8 cellular contexts compared by ENCODE assay signal in the genomic region with DNA sequence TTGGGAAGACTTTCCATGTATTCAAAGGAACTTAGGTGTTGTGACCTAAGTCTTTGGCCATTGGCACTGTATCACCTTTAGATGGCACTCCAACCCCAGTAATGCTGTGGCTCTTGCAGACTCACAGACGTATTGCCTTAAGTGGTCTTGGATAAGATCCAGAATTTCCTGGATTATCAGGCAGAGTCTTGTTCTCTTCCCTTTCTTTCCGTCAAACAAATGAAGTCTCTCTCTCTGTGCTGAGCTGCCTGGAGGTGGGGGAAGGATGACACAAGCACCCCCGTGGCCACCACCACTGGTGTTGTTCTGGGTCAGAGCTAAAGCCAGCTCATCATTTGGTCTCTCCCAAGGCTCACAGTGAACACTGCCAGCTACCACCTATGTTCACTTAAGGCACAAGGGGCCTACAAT.
A peak's percentile ranks its signal among the peaks of the same experiment; 100 is the strongest.
DNase-seq lines count a peak whose midpoint lies in the region; ATAC-seq and TF ChIP-seq lines count a peak whose summit lies in the region.

No MANE protein-coding gene starts in this region.

- DNase-seq in NCI-H510A (lab: John Stamatoyannopoulos, UW) (peak; percentile 76), dermis microvascular lymphatic vessel endothelial cell (ENCODE audit: low read depth in 2 of 2) (peak; percentile 79 to 89), pulmonary artery endothelial cell (ENCODE audit: low read depth, low spot score) (peak; percentile 82), aorta (no peak)
- DNase-seq in stimulated activated CD4-positive, alpha-beta T cell treated with anti-CD3 and anti-CD28 coated beads, Interleukin-4, amount 100 ng/mL, for 1 hour: no peak

- no peak for ATAC-seq in aorta (ENCODE audit: low FRiP score)
- no peak for ATAC-seq in GM21619 (IDR thresholded peaks at IDR 0.05; ENCODE audit: unreplicated experiment)
- no peak for ATAC-seq in GM18502 (IDR thresholded peaks at IDR 0.05; ENCODE audit: poor library complexity, unreplicated experiment)

- CTCF ChIA-PET in HEK293 (lab: Yijun Ruan, JAX): interaction anchor here (0.5 to 1.5 kb wide), 10 partner anchors 8 to 1853 kb away, joined by 3 to 5 read pairs (median 3); no protein-coding TSS in a partner anchor

- TF ChIP-seq CTCF in HEK293 (tag by site-specific recombination; IDR thresholded peaks at IDR 0.05): peak; percentile 40; the same call in 1 of the 2 replicates

- H3K36me3 ChIP-seq in HEK293 (ENCODE audit: control insufficient read depth in 2 of 2, insufficient read depth in 1 of 2, low read length in 2 of 2) (no peaks in the 10 kb centered on the region), aorta (ENCODE audit: control insufficient read depth in 1 of 2, insufficient read depth in 2 of 2, low read length in 1 of 2) (no peaks in the 10 kb centered on the region)

- POLR2A ChIA-PET in HEK293 (lab: Yijun Ruan, JAX): no interaction called here

- H3K4me1 ChIP-seq in HEK293 (ENCODE audit: control insufficient read depth, insufficient read depth, low read length): no peaks in the 10 kb centered on the region
- no peaks in the 10 kb centered on the region for H3K4me1 ChIP-seq in aorta (ENCODE audit: control insufficient read depth in 1 of 2, insufficient read depth in 2 of 2, low read length in 2 of 2)

- intact Hi-C loops in aorta (cut with DNase I): no loop called here

- H3K27ac ChIP-seq in HEK293 (ENCODE audit: extremely low read depth, low read depth, low read length): no peak overlapping the region
- no peak overlapping the region for H3K27ac ChIP-seq in aorta (ENCODE audit: low read depth in 1 of 2, low read length in 2 of 2)

- 13 to 16% methylated on average over 3 of the region's 3 CpGs for WGBS in aorta, 2 donors

- H3K4me3 ChIP-seq in HEK293 (ENCODE audit: low read depth, low read length) (no peak overlapping the region), aorta (ENCODE audit: low read length in 2 of 2) (no peak overlapping the region)

- H3K9me3 ChIP-seq in HEK293 (ENCODE audit: control insufficient read depth, insufficient read depth, low read depth, low read length) (no peaks in the 10 kb centered on the region), aorta (ENCODE audit: control insufficient read depth, low read length) (no peaks in the 10 kb centered on the region)

- no peaks in the 10 kb centered on the region for H3K27me3 ChIP-seq in aorta (ENCODE audit: control insufficient read depth in 1 of 2, insufficient read depth in 2 of 2, low read length in 1 of 2)

TF ChIP-seq in HEK293, 187 proteins besides CTCF, POLR2A, EP300 and RAD21:
- TF ChIP-seq ZNF544 (tag by site-specific recombination; IDR thresholded peaks at IDR 0.05) (no peak), ZNF174 (tag by site-specific recombination; IDR thresholded peaks at IDR 0.05) (no peak), ZNF654 (tag by site-specific recombination; IDR thresholded peaks at IDR 0.05; ENCODE audit: low read depth) (peak; percentile 86), ZNF660 (tag by site-specific recombination; IDR thresholded peaks at IDR 0.05) (0 out of 2 replicates have a peak, but pooled peaks have one; percentile 44)
- TF ChIP-seq, protein P1, sequence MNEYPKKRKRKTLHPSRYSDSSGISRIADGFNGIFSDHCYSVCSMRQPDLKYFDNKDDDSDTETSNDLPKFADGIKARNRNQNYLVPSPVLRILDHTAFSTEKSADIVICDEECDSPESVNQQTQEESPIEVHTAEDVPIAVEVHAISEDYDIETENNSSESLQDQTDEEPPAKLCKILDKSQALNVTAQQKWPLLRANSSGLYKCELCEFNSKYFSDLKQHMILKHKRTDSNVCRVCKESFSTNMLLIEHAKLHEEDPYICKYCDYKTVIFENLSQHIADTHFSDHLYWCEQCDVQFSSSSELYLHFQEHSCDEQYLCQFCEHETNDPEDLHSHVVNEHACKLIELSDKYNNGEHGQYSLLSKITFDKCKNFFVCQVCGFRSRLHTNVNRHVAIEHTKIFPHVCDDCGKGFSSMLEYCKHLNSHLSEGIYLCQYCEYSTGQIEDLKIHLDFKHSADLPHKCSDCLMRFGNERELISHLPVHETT (tag by site-specific recombination; IDR thresholded peaks at IDR 0.05): no peak

Comparison
In these comparisons a context has a peak if more than half of its experiments do, and no peak if none do; other contexts are left out.
1. DNase-seq: peak in NCI-H510A (single experiment), dermis microvascular lymphatic vessel endothelial cell (2 of 2) and pulmonary artery endothelial cell (single experiment); none in aorta (0 of 2) and stimulated activated CD4-positive, alpha-beta T cell treated with anti-CD3 and anti-CD28 coated beads, Interleukin-4, amount 100 ng/mL, for 1 hour (single experiment).